ENCODE assay signal across 1 cellular context in the genomic region with DNA sequence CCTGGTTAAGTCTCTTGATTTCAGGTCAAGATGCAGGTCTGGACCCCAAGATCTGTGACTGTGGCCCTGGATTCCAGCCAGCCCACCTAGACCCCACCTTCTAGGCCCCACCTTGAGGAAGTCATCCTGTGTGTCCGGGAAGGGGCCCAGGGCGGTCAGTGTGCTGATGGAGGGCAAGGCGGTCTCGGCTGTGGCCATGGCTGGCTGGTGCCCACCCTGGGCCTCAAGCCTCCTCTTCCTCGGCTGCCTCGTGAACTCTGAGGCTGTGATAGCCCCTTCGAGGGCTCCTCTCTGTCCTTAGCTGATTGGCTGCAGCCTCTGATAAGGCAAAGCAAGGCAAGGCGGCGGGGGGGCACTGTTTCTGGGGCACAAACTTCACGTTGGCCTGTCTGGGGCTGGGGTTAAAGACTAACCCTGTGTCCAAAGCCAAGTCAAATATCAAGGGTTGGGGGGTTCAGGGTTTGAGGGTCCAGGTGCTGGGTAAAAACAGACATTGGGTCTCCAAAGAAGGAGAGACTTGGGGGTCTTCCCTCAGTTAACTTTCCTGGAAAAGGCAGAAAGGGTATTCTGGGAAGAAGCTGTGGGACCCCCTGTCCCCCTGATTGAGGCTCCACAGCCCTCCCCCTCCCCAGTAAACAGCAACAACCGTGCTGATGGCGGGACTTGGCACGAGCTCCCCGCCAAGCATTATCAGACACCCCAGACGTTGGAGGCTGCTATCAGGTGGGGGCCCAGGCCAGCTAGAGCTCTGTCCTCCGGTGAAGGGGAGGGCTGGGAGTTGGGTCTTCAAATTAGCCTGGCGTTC.
A peak's percentile ranks its signal among the peaks of the same experiment; 100 is the strongest.
TF ChIP-seq lines count a peak whose summit lies in the region.

Gene KLF1 (minus strand): TSS at position 259 of the 805 bp plus-strand sequence. CDS start 61 bp downstream, at position 198.

TF ChIP-seq in K562, 482 proteins besides CTCF, POLR2A, EP300 and RAD21 (continued from another document and continues in another):
- TF ChIP-seq AFF1 (IDR thresholded peaks at IDR 0.05; ENCODE audit: low read depth in 1 of 2, partially characterized antibody in 2 of 2): peak in 1 of 2 experiments; percentile 50
- TF ChIP-seq HDAC3 (IDR thresholded peaks at IDR 0.05; ENCODE audit: borderline replicate concordance, partially characterized antibody): peak; percentile 86
- TF ChIP-seq KDM5B (IDR thresholded peaks at IDR 0.05; ENCODE audit: insufficient replicate concordance, low read depth, low read length): peak; percentile 75
- TF ChIP-seq STAT5A (IDR thresholded peaks at IDR 0.05; ENCODE audit: borderline replicate concordance, low read length): peak; percentile 72; the same call in 1 of the 2 replicates
- 0 out of 2 replicates have a peak, but pooled peaks have one; percentile 5 for TF ChIP-seq ZSCAN29 (IDR thresholded peaks at IDR 0.05)
- peak; percentile 23; the same call in 1 of the 2 replicates for TF ChIP-seq ZKSCAN8 (CRISPR knock-in tag; IDR thresholded peaks at IDR 0.05)
- TF ChIP-seq ETV5 (CRISPR knock-in tag; IDR thresholded peaks at IDR 0.05; ENCODE audit: low read depth): peak; percentile 38
- TF ChIP-seq ZEB2 (IDR thresholded peaks at IDR 0.05): no peak
- no peak for TF ChIP-seq PRPF4 (IDR thresholded peaks at IDR 0.05; ENCODE audit: insufficient read depth, low read depth, low read length, poor library complexity, severe bottlenecking)
- TF ChIP-seq, protein P1, sequence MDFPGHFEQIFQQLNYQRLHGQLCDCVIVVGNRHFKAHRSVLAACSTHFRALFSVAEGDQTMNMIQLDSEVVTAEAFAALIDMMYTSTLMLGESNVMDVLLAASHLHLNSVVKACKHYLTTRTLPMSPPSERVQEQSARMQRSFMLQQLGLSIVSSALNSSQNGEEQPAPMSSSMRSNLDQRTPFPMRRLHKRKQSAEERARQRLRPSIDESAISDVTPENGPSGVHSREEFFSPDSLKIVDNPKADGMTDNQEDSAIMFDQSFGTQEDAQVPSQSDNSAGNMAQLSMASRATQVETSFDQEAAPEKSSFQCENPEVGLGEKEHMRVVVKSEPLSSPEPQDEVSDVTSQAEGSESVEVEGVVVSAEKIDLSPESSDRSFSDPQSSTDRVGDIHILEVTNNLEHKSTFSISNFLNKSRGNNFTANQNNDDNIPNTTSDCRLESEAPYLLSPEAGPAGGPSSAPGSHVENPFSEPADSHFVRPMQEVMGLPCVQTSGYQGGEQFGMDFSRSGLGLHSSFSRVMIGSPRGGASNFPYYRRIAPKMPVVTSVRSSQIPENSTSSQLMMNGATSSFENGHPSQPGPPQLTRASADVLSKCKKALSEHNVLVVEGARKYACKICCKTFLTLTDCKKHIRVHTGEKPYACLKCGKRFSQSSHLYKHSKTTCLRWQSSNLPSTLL (IDR thresholded peaks at IDR 0.05): no peak
- peak; percentile 87; the same call in 1 of the 2 replicates for TF ChIP-seq GATAD2A (IDR thresholded peaks at IDR 0.05)
- 0 out of 2 replicates have a peak, but pooled peaks have one; percentile 20 for TF ChIP-seq RERE (CRISPR knock-in tag; IDR thresholded peaks at IDR 0.05; ENCODE audit: borderline replicate concordance)
- no peak for TF ChIP-seq ZNF408 (CRISPR knock-in tag; IDR thresholded peaks at IDR 0.05; ENCODE audit: low read depth)
- peak; percentile 39 for TF ChIP-seq DMBX1 (CRISPR knock-in tag; IDR thresholded peaks at IDR 0.05; ENCODE audit: borderline replicate concordance)
- TF ChIP-seq ZBTB7A (IDR thresholded peaks at IDR 0.05; ENCODE audit: borderline replicate concordance, control insufficient read depth, low read depth, low read length): peak; percentile 82
- TF ChIP-seq SMAD4 (CRISPR knock-in tag; conservative IDR thresholded peaks at IDR 0.05): peak; percentile 72
- no peak for TF ChIP-seq ZNF511 (CRISPR knock-in tag; IDR thresholded peaks at IDR 0.05)
- TF ChIP-seq CREB3 (tag; conservative IDR thresholded peaks at IDR 0.05; ENCODE audit: low read depth): 0 out of 2 replicates have a peak, but pooled peaks have one; percentile 17
- no peak for TF ChIP-seq ID3 (CRISPR knock-in tag; IDR thresholded peaks at IDR 0.05)
- peak; percentile 54 for TF ChIP-seq ID3 (tag; IDR thresholded peaks at IDR 0.05)
- TF ChIP-seq ARID4B (CRISPR knock-in tag; IDR thresholded peaks at IDR 0.05): peak; percentile 36; the same call in 1 of the 2 replicates
- no peak for TF ChIP-seq RFX5 (IDR thresholded peaks at IDR 0.05; ENCODE audit: low read depth, low read length)
- peak; percentile 46; the same call in 1 of the 2 replicates for TF ChIP-seq MITF (IDR thresholded peaks at IDR 0.05)
- peak in 1 of 2 experiments; percentile 63; a peak in 2 of 4 replicates for TF ChIP-seq MLLT1 (IDR thresholded peaks at IDR 0.05)
- TF ChIP-seq MAX (CRISPR knock-in tag; IDR thresholded peaks at IDR 0.05): peak; percentile 76
- TF ChIP-seq SUPT5H (IDR thresholded peaks at IDR 0.05): peak; percentile 90
- peak; percentile 95 for TF ChIP-seq ZKSCAN3 (CRISPR knock-in tag; IDR thresholded peaks at IDR 0.05)
